In genomic region chr4:39045791-39046221, GRCh38 we compare ENCODE assay signal across 8 cellular contexts. TPM values are rescaled to one million over a fixed set of nuclear protein-coding genes. Genes with fewer than 3 reads are reported as not detected.
DNase-seq lines count a peak whose midpoint lies in the region; ATAC-seq and TF ChIP-seq lines count a peak whose summit lies in the region.

No MANE protein-coding gene starts in this region.

- DNase-seq in NCI-H82 (lab: John Stamatoyannopoulos, UW) (peak; percentile 17), NCI-H82 treated with DMSO at 0.1 percent for 48 hours (lab: John Stamatoyannopoulos, UW; ENCODE audit: unreplicated experiment) (no peak), prostate gland (ENCODE audit: low spot score) (no peak), HuH-7 (ENCODE audit: low spot score) (no peak), NCI-H1105 (lab: John Stamatoyannopoulos, UW) (no peak)

- peaks cover 28% of the 10 kb centered on the region for H3K79me2 ChIP-seq in SU-DHL-6 (ENCODE audit: insufficient read depth, low read length)

- H3K4me2 ChIP-seq in SU-DHL-6 (ENCODE audit: low read depth, low read length, poor library complexity, severe bottlenecking): peak overlapping the region; percentile 90

- peak overlapping the region; percentile 64 for H3K27ac ChIP-seq in SU-DHL-6 (ENCODE audit: low read depth, low read length)
- peak overlapping the region; percentile 92 to 93 for H3K27ac ChIP-seq in esophagus (ENCODE audit: low read depth in 2 of 2, low read length in 1 of 2)
- peak overlapping the region; percentile 83 to 93 for H3K27ac ChIP-seq in prostate gland

- TF ChIP-seq CTCF in SU-DHL-6 (IDR thresholded peaks at IDR 0.05; ENCODE audit: insufficient read depth, low read length, poor library complexity, severe bottlenecking): no peak
- no peak for TF ChIP-seq CTCF in prostate gland (IDR thresholded peaks at IDR 0.05)

- H3K36me3 ChIP-seq in SU-DHL-6 (ENCODE audit: low read length) (no peaks in the 10 kb centered on the region), esophagus (ENCODE audit: control insufficient read depth in 2 of 2, insufficient read depth in 2 of 2, low read length in 1 of 2) (no peaks in the 10 kb centered on the region), prostate gland (no peaks in the 10 kb centered on the region)

- 11 to 17% methylated on average over 3 of the region's 3 CpGs for WGBS in esophagus, 2 donors
- 44% methylated on average over 3 of the region's 3 CpGs for WGBS in prostate gland

- no peak for TF ChIP-seq POLR2A in prostate gland (IDR thresholded peaks at IDR 0.05)

- no peaks in the 10 kb centered on the region for H4K20me1 ChIP-seq in SU-DHL-6 (ENCODE audit: low read depth, low read length)

- peak overlapping the region; percentile 71 for H3K9ac ChIP-seq in SU-DHL-6 (ENCODE audit: low read length)

- no peaks in the 10 kb centered on the region for H3K9me2 ChIP-seq in SU-DHL-6 (replicated peaks; ENCODE audit: insufficient read depth, low read length)

- H3K27me3 ChIP-seq in SU-DHL-6 (ENCODE audit: low read length) (no peaks in the 10 kb centered on the region), esophagus (ENCODE audit: control insufficient read depth in 1 of 2, insufficient read depth in 2 of 2, low read length in 2 of 2) (no peaks in the 10 kb centered on the region), prostate gland (replicated peaks; ENCODE audit: insufficient read depth) (no peaks in the 10 kb centered on the region)

- peak overlapping the region; percentile 66 for H2AFZ ChIP-seq in SU-DHL-6 (ENCODE audit: low read depth, low read length, severe bottlenecking)

- H3K4me3 ChIP-seq in SU-DHL-6 (ENCODE audit: insufficient read depth, low read length, poor library complexity, severe bottlenecking) (peak overlapping the region; percentile 72), esophagus (ENCODE audit: low read depth in 1 of 2, low read length in 2 of 2) (peak overlapping the region; percentile 81 to 95), prostate gland (peak overlapping the region; percentile 76 to 90)

- H3F3A ChIP-seq in SU-DHL-6 (ENCODE audit: insufficient read depth): peaks cover 38% of the 10 kb centered on the region

- no peak for ATAC-seq in HG02852 (IDR thresholded peaks at IDR 0.05; ENCODE audit: unreplicated experiment)

- intact Hi-C loops in prostate gland (cut with DNase I): no loop called here

- no peaks in the 10 kb centered on the region for H3K4me1 ChIP-seq in esophagus (ENCODE audit: control insufficient read depth in 2 of 2, insufficient read depth in 2 of 2, low read length in 1 of 2)
- H3K4me1 ChIP-seq in prostate gland (replicated peaks): no peaks in the 10 kb centered on the region

- H3K9me3 ChIP-seq in SU-DHL-6 (ENCODE audit: insufficient read depth, low read length) (no peaks in the 10 kb centered on the region), esophagus (ENCODE audit: control insufficient read depth in 2 of 2, insufficient read depth in 1 of 2, low read depth in 1 of 2, low read length in 1 of 2) (no peaks in the 10 kb centered on the region), prostate gland (no peaks in the 10 kb centered on the region)

RNA-seq across cellular contexts. Expression of gene TMEM156, which starts 13.6 kb away (rescaled TPM):
- under 1 TPM; 0.25 to 0.81 TPM for polyA plus RNA-seq in esophagus
- under 1 TPM; 0.27 to 0.51 TPM for total RNA-seq in prostate gland

RNA-seq across cellular contexts. Expression of gene KLHL5, which starts 16.2 kb away (rescaled TPM):
- 10 to 100 TPM in 1 of 2 donors, 1 to 10 TPM in 1; 2.9 to 10.2 TPM for polyA plus RNA-seq in esophagus
- total RNA-seq in prostate gland: 10 to 100 TPM; 19.8 to 26.1 TPM
